Comparison of ENCODE assay signal across 8 cellular contexts in genomic region chr1:150926094-150926741, GRCh38. TPM values are rescaled to one million over a fixed set of nuclear protein-coding genes. Genes with fewer than 3 reads are reported as not detected.
A peak's percentile ranks its signal among the peaks of the same experiment; 100 is the strongest.
DNase-seq lines count a peak whose midpoint lies in the region; ATAC-seq and TF ChIP-seq lines count a peak whose summit lies in the region.

Gene SETDB1 (plus strand): TSS chr1:150926363. CDS start chr1:150927715, 1,352 bp downstream.

- peak; percentile 89 for ATAC-seq in RWPE2 (ENCODE audit: low read depth)
- ATAC-seq in naive thymus-derived CD8-positive, alpha-beta T cell, result peak; percentile 94 to 96

- H3K4me3 ChIP-seq in RWPE2 (ENCODE audit: severe bottlenecking) (peak within 1 kb of the TSS; percentile 64), fibroblast of mammary gland (ENCODE audit: control insufficient read depth, low read depth, low read length) (peak within 1 kb of the TSS; percentile 99)

- H3K27me3 Mint-ChIP-seq in activated T-helper 2 cell treated with anti-CD3 and anti-CD28 coated beads, Interferon-gamma antibody, Interleukin-2, Interleukin-4, amounts not matched to agents 10 μg/mL and 5 μg/mL and 100 μg/mL, durations not matched to agents 14 hours and 24 hours and 36 hours (ENCODE audit: low read depth), result no peaks in the 10 kb centered on the region
- no peaks in the 10 kb centered on the region for H3K27me3 Mint-ChIP-seq in naive thymus-derived CD8-positive, alpha-beta T cell

- intact Hi-C loops in activated T-helper 2 cell treated with anti-CD3 and anti-CD28 coated beads, Interferon-gamma antibody, Interleukin-2, Interleukin-4, amounts not matched to agents 10 μg/mL and 5 μg/mL and 100 μg/mL, durations not matched to agents 14 hours and 24 hours and 36 hours (cut with micrococcal nuclease), result loop anchor here (1.0 to 10.0 kb wide), 7 partner anchors 47 to 363 kb away; partner anchors contain the start of genes ARNT, ENSA and TNFAIP8L2

- TF ChIP-seq CTCF in RWPE2 (IDR thresholded peaks at IDR 0.05; ENCODE audit: poor library complexity, severe bottlenecking) (peak; percentile 3), fibroblast of mammary gland (conservative IDR thresholded peaks at IDR 0.05; ENCODE audit: control insufficient read depth, insufficient read depth, low read depth, low read length) (no peak)

- H3K4me3 Mint-ChIP-seq in activated T-helper 2 cell treated with anti-CD3 and anti-CD28 coated beads, Interferon-gamma antibody, Interleukin-2, Interleukin-4, amounts not matched to agents 10 μg/mL and 5 μg/mL and 100 μg/mL, durations not matched to agents 14 hours and 24 hours and 36 hours (ENCODE audit: low read depth), result peak within 1 kb of the TSS; percentile 97
- peak within 1 kb of the TSS; percentile 90 to 99 (median 95) for H3K4me3 Mint-ChIP-seq in naive thymus-derived CD8-positive, alpha-beta T cell

- peaks cover 4% of the 10 kb centered on the region for H3K9me3 ChIP-seq in RWPE2 (ENCODE audit: severe bottlenecking)

- H3K27ac Mint-ChIP-seq in activated T-helper 2 cell treated with anti-CD3 and anti-CD28 coated beads, Interferon-gamma antibody, Interleukin-2, Interleukin-4, amounts not matched to agents 10 μg/mL and 5 μg/mL and 100 μg/mL, durations not matched to agents 14 hours and 24 hours and 36 hours, result peak within 1 kb of the TSS; percentile 98
- H3K27ac Mint-ChIP-seq in naive thymus-derived CD8-positive, alpha-beta T cell, result peak within 1 kb of the TSS; percentile 92 to 99 (median 96)

- peaks cover 4% of the 10 kb centered on the region for H3K4me1 ChIP-seq in RWPE2 (ENCODE audit: insufficient read depth, poor library complexity, severe bottlenecking)

- peaks cover 44% of the 10 kb centered on the region for H3K36me3 Mint-ChIP-seq in activated T-helper 2 cell treated with anti-CD3 and anti-CD28 coated beads, Interferon-gamma antibody, Interleukin-2, Interleukin-4, amounts not matched to agents 10 μg/mL and 5 μg/mL and 100 μg/mL, durations not matched to agents 14 hours and 24 hours and 36 hours (ENCODE audit: low read depth)
- peaks cover 10 to 39% (median 28%) of the 10 kb centered on the region in 3 donors for H3K36me3 Mint-ChIP-seq in naive thymus-derived CD8-positive, alpha-beta T cell

- POLR2A ChIA-PET in naive thymus-derived CD8-positive, alpha-beta T cell (lab: Charles Lee), result interaction anchor here (0.8 to 3.0 kb wide), 9 partner anchors 47 to 562 kb away, joined by 3 to 14 read pairs (median 4); partner anchors contain the start of genes CERS2, MCL1, RPRD2 and SEMA6C

- peaks cover 4% of the 10 kb centered on the region for H3K9me3 Mint-ChIP-seq in activated T-helper 2 cell treated with anti-CD3 and anti-CD28 coated beads, Interferon-gamma antibody, Interleukin-2, Interleukin-4, amounts not matched to agents 10 μg/mL and 5 μg/mL and 100 μg/mL, durations not matched to agents 14 hours and 24 hours and 36 hours
- peaks cover 0 to 6% (median 0%) of the 10 kb centered on the region in 9 donors for H3K9me3 Mint-ChIP-seq in naive thymus-derived CD8-positive, alpha-beta T cell

- H3K27me3 ChIP-seq in RWPE2 (ENCODE audit: insufficient read depth, poor library complexity, severe bottlenecking), result no peaks in the 10 kb centered on the region

- DNase-seq in EH (ENCODE audit: low read depth) (peak; percentile 98), H4 (ENCODE audit: low spot score) (peak; percentile 97), LoVo (ENCODE audit: low spot score) (peak; percentile 99), RWPE2 (ENCODE audit: low spot score) (peak; percentile 94), fibroblast of mammary gland (ENCODE audit: low read depth) (peak; percentile 96)
- peak; percentile 93 for DNase-seq in activated T-helper 2 cell treated with anti-CD3 and anti-CD28 coated beads, Interferon-gamma antibody, Interleukin-2, Interleukin-4, amounts not matched to agents 10 μg/mL and 5 μg/mL and 100 μg/mL, durations not matched to agents 14 hours and 24 hours and 36 hours (ENCODE audit: low spot score)
- peak; percentile 78 to 97 (median 92) for DNase-seq in naive thymus-derived CD8-positive, alpha-beta T cell
- DNase-seq in stimulated activated naive CD4-positive, alpha-beta T cell (lab: John Stamatoyannopoulos, UW), result peak; percentile 80 to 88 (median 86)

- H3K36me3 ChIP-seq in RWPE2 (ENCODE audit: low read depth), result peaks cover 41% of the 10 kb centered on the region

- H3K27ac ChIP-seq in RWPE2 (ENCODE audit: poor library complexity, severe bottlenecking), result peak within 1 kb of the TSS; percentile 72

- peaks cover 20% of the 10 kb centered on the region for H3K4me1 Mint-ChIP-seq in activated T-helper 2 cell treated with anti-CD3 and anti-CD28 coated beads, Interferon-gamma antibody, Interleukin-2, Interleukin-4, amounts not matched to agents 10 μg/mL and 5 μg/mL and 100 μg/mL, durations not matched to agents 14 hours and 24 hours and 36 hours (ENCODE audit: low read depth)
- H3K4me1 Mint-ChIP-seq in naive thymus-derived CD8-positive, alpha-beta T cell, result peaks cover 10 to 41% (median 28%) of the 10 kb centered on the region in 4 donors

RNA-seq across cellular contexts. Expression of gene SETDB1, which starts in this region (rescaled TPM):
- total RNA-seq in H4 (2014; rRNA removed; shearing (Covaris generic)), result 15.9 and 26.2 TPM in 2 replicates
- 60.9 and 61.1 TPM in 2 replicates for total RNA-seq in activated T-helper 2 cell treated with anti-CD3 and anti-CD28 coated beads, Interferon-gamma antibody, Interleukin-2, Interleukin-4, amounts not matched to agents 10 μg/mL and 5 μg/mL and 100 μg/mL, durations not matched to agents 14 hours and 24 hours and 36 hours
- total RNA-seq in naive thymus-derived CD8-positive, alpha-beta T cell, result 10 to 100 TPM; 82.6 to 95.2 TPM
- polyA plus RNA-seq in naive thymus-derived CD8-positive, alpha-beta T cell, result 10 to 100 TPM in 2 of 3 donors, 1 to 10 TPM in 1; 9.9 to 17.5 (median 10.1) TPM

Comparison
In these comparisons a context has a peak if more than half of its experiments do, and no peak if none do; other contexts are left out.
1. Peak in every context shown above with its lines: DNase-seq, ATAC-seq, H3K4me3 ChIP-seq and H3K27ac ChIP-seq.